In the genomic region with DNA sequence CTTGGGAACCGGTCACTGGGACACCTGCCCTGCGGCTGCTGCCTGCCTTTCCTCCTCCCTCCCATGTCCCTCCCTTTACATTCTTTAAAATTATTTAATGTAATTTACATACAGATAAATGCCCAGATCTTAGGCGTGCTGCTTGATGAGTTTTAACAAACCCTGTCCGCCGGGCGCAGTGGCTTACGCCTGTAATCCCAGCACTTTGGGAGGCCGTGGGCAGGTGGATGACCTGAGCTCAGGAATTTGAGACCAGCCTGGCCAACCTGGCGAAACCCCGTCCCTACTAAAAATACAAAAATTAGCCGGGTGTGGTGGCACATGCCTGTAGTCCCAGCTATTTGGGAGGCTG, we compare ENCODE assay signal across 7 cellular contexts. TPM values are rescaled to one million over a fixed set of nuclear protein-coding genes. Genes with fewer than 3 reads are reported as not detected.
DNase-seq lines count a peak whose midpoint lies in the region; ATAC-seq and TF ChIP-seq lines count a peak whose summit lies in the region.
"Not testable (repeated sequence)": the region's sequence is repeated elsewhere in the genome, so short reads cannot be mapped to it uniquely, and the experiment has no call there.

No MANE protein-coding gene starts in this region.

- H3K4me3 Mint-ChIP-seq in activated T-cell treated with anti-CD3 and anti-CD28 coated beads, Interleukin-2, amount 50 U/mL, for 4 hours = peak overlapping the region; percentile 92
- peak overlapping the region; percentile 79 for H3K4me3 Mint-ChIP-seq in chondrocyte (ENCODE audit: unreplicated experiment)
- H3K4me3 Mint-ChIP-seq in nephron = peak overlapping the region; percentile 93 to 95 (median 94)

- H3K79me2 ChIP-seq in GM23248 (ENCODE audit: insufficient read depth) = peaks cover 11% of the 10 kb centered on the region; the same call in 1 of the 2 replicates
- H3K79me2 ChIP-seq in PC-9 (ENCODE audit: low read depth) = peaks cover 19% of the 10 kb centered on the region
- H3K79me2 ChIP-seq in smooth muscle cell (ENCODE audit: low read depth) = not testable (repeated sequence)

- H3K36me3 Mint-ChIP-seq in activated T-cell treated with anti-CD3 and anti-CD28 coated beads, Interleukin-2, amount 50 U/mL, for 4 hours (ENCODE audit: insufficient read depth) = peaks cover 23% of the 10 kb centered on the region
- not testable (repeated sequence) for H3K36me3 Mint-ChIP-seq in chondrocyte (ENCODE audit: low read depth)
- peaks cover 23% of the 10 kb centered on the region for H3K36me3 Mint-ChIP-seq in nephron (ENCODE audit: low read depth)

- H3K4me2 ChIP-seq in GM23248 (ENCODE audit: unreplicated experiment) = peak overlapping the region; percentile 100
- H3K4me2 ChIP-seq in PC-9 = peak overlapping the region; percentile 90; the same call in 1 of the 2 replicates
- H3K4me2 ChIP-seq in smooth muscle cell = peak overlapping the region; percentile 96

- H3K4me3 ChIP-seq in GM23248 (peak overlapping the region; percentile 97), PC-9 (peak overlapping the region; percentile 81; the same call in 1 of the 2 replicates), right atrium auricular region (peak overlapping the region; percentile 79 to 88), smooth muscle cell (peak overlapping the region; percentile 85)

- not testable (repeated sequence) for H3K36me3 ChIP-seq in GM23248 (ENCODE audit: low read depth); PC-9 (ENCODE audit: low read depth); smooth muscle cell (ENCODE audit: low read depth)
- H3K36me3 ChIP-seq in right atrium auricular region = peaks cover 19% of the 10 kb centered on the region

- not testable (repeated sequence) for H3K4me1 ChIP-seq in GM23248 (ENCODE audit: insufficient read depth); PC-9 (replicated peaks; ENCODE audit: insufficient read depth); smooth muscle cell (ENCODE audit: low read depth)
- peaks cover 0 to 10% of the 10 kb centered on the region in 2 donors for H3K4me1 ChIP-seq in right atrium auricular region

- POLR2A ChIA-PET in PC-9 (lab: Charles Lee; ENCODE audit: unreplicated experiment) = interaction anchor here (0.6 kb wide), 2 partner anchors 314 to 331 kb away, joined by 4 to 9 read pairs; no protein-coding TSS in a partner anchor

- not testable (repeated sequence) for H3F3A ChIP-seq in GM23248 (ENCODE audit: insufficient read depth); smooth muscle cell (ENCODE audit: low read depth)
- peaks cover 11% of the 10 kb centered on the region; the same call in 1 of the 2 replicates for H3F3A ChIP-seq in PC-9 (ENCODE audit: insufficient read depth, low read depth)

- ATAC-seq in activated T-cell treated with anti-CD3 and anti-CD28 coated beads, Interleukin-2, amount 50 U/mL, for 4 hours = not testable (repeated sequence)

- H4K20me1 ChIP-seq in GM23248 (ENCODE audit: insufficient read depth); PC-9 (ENCODE audit: insufficient read depth); smooth muscle cell (ENCODE audit: low read depth): not testable (repeated sequence)

- not testable (repeated sequence) for TF ChIP-seq CTCF in PC-9 (conservative IDR thresholded peaks at IDR 0.05); nephron (IDR thresholded peaks at IDR 0.05; ENCODE audit: unreplicated experiment in 3 of 3); smooth muscle cell (IDR thresholded peaks at IDR 0.05; ENCODE audit: borderline replicate concordance, insufficient read depth, poor library complexity, severe bottlenecking)
- TF ChIP-seq CTCF in chondrocyte (IDR thresholded peaks at IDR 0.05) (peak; percentile 14), right atrium auricular region (IDR thresholded peaks at IDR 0.05) (peak in 1 of 2 donors; percentile 34)

- not testable (repeated sequence) for H3K9me3 ChIP-seq in GM23248 (ENCODE audit: low read depth); PC-9 (ENCODE audit: insufficient read depth, low read depth); right atrium auricular region; smooth muscle cell (replicated peaks; ENCODE audit: low read depth)

- WGBS in GM23248 (ENCODE audit: low coverage in 1 of 2, low lambda C conversion rate in 2 of 2, missing lambda C conversion rate in 2 of 2), 2 experiments = 22 to 25% methylated on average over 11 of the region's 11 CpGs
- 50% methylated on average over 11 of the region's 11 CpGs for WGBS in smooth muscle cell (ENCODE audit: low lambda C conversion rate)

- not testable (repeated sequence) for BruUV-seq in PC-9 (replicated peaks; lab: Mats Ljungman, UMichigan)

- not testable (repeated sequence) for DNase-seq in GM23248; PC-9; activated T-cell treated with anti-CD3 and anti-CD28 coated beads, Interleukin-2, amount 50 U/mL, for 4 hours; chondrocyte (ENCODE audit: low spot score); right atrium auricular region (ENCODE audit: low spot score); smooth muscle cell (lab: John Stamatoyannopoulos, UW; ENCODE audit: unreplicated experiment)

- not testable (repeated sequence) for H3K9me3 Mint-ChIP-seq in activated T-cell treated with anti-CD3 and anti-CD28 coated beads, Interleukin-2, amount 50 U/mL, for 4 hours; chondrocyte (ENCODE audit: low read depth); nephron

- in situ Hi-C loops in GM23248 (cut with MboI) = loop anchor here (25.0 kb wide), 2 partner anchors 485 to 660 kb away; a partner anchor contains a TSS

- not testable (repeated sequence) for H3K27me3 ChIP-seq in GM23248 (replicated peaks; ENCODE audit: insufficient read depth); PC-9 (ENCODE audit: insufficient read depth, low read depth); right atrium auricular region; smooth muscle cell (ENCODE audit: low read depth)

- H3K27me3 Mint-ChIP-seq in activated T-cell treated with anti-CD3 and anti-CD28 coated beads, Interleukin-2, amount 50 U/mL, for 4 hours (ENCODE audit: low read depth); chondrocyte (ENCODE audit: low read depth); nephron (ENCODE audit: low read depth): not testable (repeated sequence)

- not testable (repeated sequence) for H3K27ac ChIP-seq in GM23248; PC-9; smooth muscle cell (ENCODE audit: low read depth)
- H3K27ac ChIP-seq in right atrium auricular region = peak overlapping the region; percentile 85 to 86

- H3K4me1 Mint-ChIP-seq in activated T-cell treated with anti-CD3 and anti-CD28 coated beads, Interleukin-2, amount 50 U/mL, for 4 hours (ENCODE audit: low read depth) = peaks cover 21% of the 10 kb centered on the region
- H3K4me1 Mint-ChIP-seq in chondrocyte (ENCODE audit: low read depth) = peaks cover 12% of the 10 kb centered on the region
- not testable (repeated sequence) for H3K4me1 Mint-ChIP-seq in nephron

- not testable (repeated sequence) for H3K9ac ChIP-seq in GM23248; smooth muscle cell (ENCODE audit: low read depth)

- CTCF ChIA-PET in PC-9 (lab: Charles Lee) = interaction anchor here (0.6 to 4.1 kb wide), 5 partner anchors 9 to 655 kb away, joined by 3 to 39 read pairs (median 4); a partner anchor contains a TSS

- not testable (repeated sequence) for H3K9me2 ChIP-seq in GM23248 (ENCODE audit: insufficient read depth); PC-9 (ENCODE audit: insufficient read depth)

- H2AFZ ChIP-seq in GM23248 = peak overlapping the region; percentile 93
- not testable (repeated sequence) for H2AFZ ChIP-seq in PC-9; smooth muscle cell (ENCODE audit: low read depth)

- not testable (repeated sequence) for H3K27ac Mint-ChIP-seq in chondrocyte (ENCODE audit: unreplicated experiment)
- H3K27ac Mint-ChIP-seq in nephron = peak overlapping the region in 1 of 3 experiments; percentile 70

- intact Hi-C loops in PC-9 (cut with micrococcal nuclease; ENCODE audit: unreplicated experiment) = loop anchor here (2.0 to 5.0 kb wide), 4 partner anchors 250 to 645 kb away; a partner anchor contains a TSS

RNA-seq across cellular contexts. Expression of a gene that starts 0.3 kb away (rescaled TPM):
- 40.3 and 44.2 TPM in 2 replicates for total RNA-seq in GM23248 (2014; rRNA removed; shearing (Covaris generic))
- polyA plus RNA-seq in GM23248 (2016; fragmentation: Nextera tagmentation; extraction: Ambion mirVana) = 53.4 and 57.4 TPM in 2 replicates
- 38.5 and 39.3 TPM in 2 replicates for total RNA-seq in PC-9 (2021)
- total RNA-seq in activated T-cell treated with anti-CD3 and anti-CD28 coated beads, Interleukin-2, amount 50 U/mL, for 4 hours = 100 to 1,000 TPM; 107 to 140 (median 117) TPM
- 26.9 to 42.0 TPM (median 29.9 TPM) in 3 replicates for total RNA-seq in chondrocyte
- 10 to 100 TPM; 20.3 to 21.2 TPM for total RNA-seq in right atrium auricular region
- total RNA-seq in smooth muscle cell = 14.4 and 24.4 TPM in 2 replicates
- 26.6 and 28.8 TPM in 2 replicates for polyA plus RNA-seq in smooth muscle cell

RNA-seq across cellular contexts. Expression of a gene that starts 8.6 kb away (rescaled TPM):
- total RNA-seq in GM23248 (2014; rRNA removed; shearing (Covaris generic)) = 108 and 144 TPM in 2 replicates
- 327 and 337 TPM in 2 replicates for polyA plus RNA-seq in GM23248 (2016; fragmentation: Nextera tagmentation; extraction: Ambion mirVana)
- 138 and 249 TPM in 2 replicates for total RNA-seq in PC-9 (2021)
- 100 to 1,000 TPM; 427 to 446 (median 435) TPM for total RNA-seq in activated T-cell treated with anti-CD3 and anti-CD28 coated beads, Interleukin-2, amount 50 U/mL, for 4 hours
- 99.6 to 152 TPM (median 111 TPM) in 3 replicates for total RNA-seq in chondrocyte
- total RNA-seq in right atrium auricular region = 10 to 100 TPM; 72.9 to 97.6 TPM
- 281 and 284 TPM in 2 replicates for total RNA-seq in smooth muscle cell
- 343 and 347 TPM in 2 replicates for polyA plus RNA-seq in smooth muscle cell

RNA-seq across cellular contexts. Expression of a gene that starts 44.2 kb away (rescaled TPM):
- 74.4 and 76.1 TPM in 2 replicates for total RNA-seq in GM23248 (2014; rRNA removed; shearing (Covaris generic))
- polyA plus RNA-seq in GM23248 (2016; fragmentation: Nextera tagmentation; extraction: Ambion mirVana) (81.9 and 87.8 TPM in 2 replicates), smooth muscle cell (36.4 and 46.2 TPM in 2 replicates)
- total RNA-seq in PC-9 (2021) (54.1 and 59.5 TPM in 2 replicates), chondrocyte (82.1 to 93.5 TPM (median 87.2 TPM) in 3 replicates), right atrium auricular region (10 to 100 TPM; 32.7 to 63.3 TPM), smooth muscle cell (51.2 and 53.4 TPM in 2 replicates)
- total RNA-seq in activated T-cell treated with anti-CD3 and anti-CD28 coated beads, Interleukin-2, amount 50 U/mL, for 4 hours = 10 to 100 TPM in 1 of 3 donors, 1 to 10 TPM in 2; 7.5 to 11.6 (median 8.1) TPM

RNA-seq across cellular contexts. Expression of a gene that starts 53.7 kb away (rescaled TPM):
- 36.8 and 42.8 TPM in 2 replicates for total RNA-seq in GM23248 (2014; rRNA removed; shearing (Covaris generic))
- polyA plus RNA-seq in GM23248 (2016; fragmentation: Nextera tagmentation; extraction: Ambion mirVana) = 30.7 and 36.8 TPM in 2 replicates
- 104 and 121 TPM in 2 replicates for total RNA-seq in PC-9 (2021)
- total RNA-seq in activated T-cell treated with anti-CD3 and anti-CD28 coated beads, Interleukin-2, amount 50 U/mL, for 4 hours = 100 to 1,000 TPM in 1 of 3 donors, 10 to 100 TPM in 2; 94.4 to 104 (median 99.8) TPM
- total RNA-seq in chondrocyte = 87.0 to 121 TPM (median 94.8 TPM) in 3 replicates
- total RNA-seq in right atrium auricular region = 10 to 100 TPM; 27.2 to 28.9 TPM
- 153 and 177 TPM in 2 replicates for total RNA-seq in smooth muscle cell
- polyA plus RNA-seq in smooth muscle cell = 54.2 and 56.9 TPM in 2 replicates
